Comparison of ENCODE assay signal across 11 cellular contexts in genomic region chr9:124652203-124652992, GRCh38.
DNase-seq lines count a peak whose midpoint lies in the region; ATAC-seq and TF ChIP-seq lines count a peak whose summit lies in the region.
"Had no signal": no experiment of that assay in that cellular context is flagged by ENCODE, and none has a peak within 500 bp of the region (broad histone marks: within the 10 kb centered on the region; RNA-seq: fewer than 3 reads in every experiment).

No MANE protein-coding gene starts in this region.

- intact Hi-C loops in IMR-90 (cut with micrococcal nuclease) = no loop called here

- no peak overlapping the region for H2BK15ac ChIP-seq in IMR-90 (ENCODE audit: low read depth, low read length)

- H4K5ac ChIP-seq in IMR-90 (ENCODE audit: low read depth, low read length) = peak overlapping the region; percentile 12; the same call in 1 of the 2 replicates

- DNase-seq in AG04449 (ENCODE audit: low read depth, low spot score) (peak; percentile 97), IMR-90 (peak; percentile 88), islet precursor cell (peak; percentile 93), NCI-H1436 treated with DMSO at 0.1 percent for 48 hours (lab: John Stamatoyannopoulos, UW) (no peak)
- DNase-seq in activated CD4-positive, alpha-beta T cell treated with anti-CD3 and anti-CD28 coated beads, Interleukin-2, amount 50 U/mL, for 48 hours = no peak
- DNase-seq: hypothalamus had no signal

- peak overlapping the region in 1 of 5 experiments; percentile 25 for H3K4me3 Mint-ChIP-seq in brain
- H3K4me3 Mint-ChIP-seq: activated T-helper 1 cell treated with anti-CD3 and anti-CD28 coated beads, Interleukin-12 subunit alpha, Interleukin-12 subunit beta, Interleukin-2, Interleukin-4 antibody, amounts not matched to agents 30 ng/mL and 10 ng/mL and 1 ng/mL, durations not matched to agents 14 hours and 24 hours and 36 hours had no signal

- no peak overlapping the region for H3K56ac ChIP-seq in IMR-90 (ENCODE audit: extremely low read depth, insufficient read depth, low read length)

- peaks cover 6% of the 10 kb centered on the region for H3K27me3 Mint-ChIP-seq in brain

- dilution Hi-C loops in IMR-90 (cut with HindIII; ENCODE audit: low sequenced_read_pairs, unreplicated experiment) = no loop called here

- H2AK5ac ChIP-seq in IMR-90 (ENCODE audit: low read depth, low read length) = no peak overlapping the region

- H3K18ac ChIP-seq in IMR-90 (ENCODE audit: low read depth, low read length) = peak overlapping the region; percentile 14; the same call in 1 of the 2 replicates

- CTCF ChIA-PET in AG04449 (lab: Yijun Ruan, JAX) = interaction anchor here (0.7 to 4.4 kb wide), 3 partner anchors 12 to 50 kb away, joined by 3 to 27 read pairs (median 3); no protein-coding TSS in a partner anchor
- CTCF ChIA-PET in IMR-90 (lab: Yijun Ruan, JAX) = interaction anchor here (0.6 kb wide), 3 partner anchors 18 to 59 kb away, joined by 4 to 6 read pairs (median 6); no protein-coding TSS in a partner anchor

- H3K36me3 ChIP-seq in IMR-90 (ENCODE audit: control insufficient read depth, insufficient read depth, low read length) = no peaks in the 10 kb centered on the region
- H3K36me3 ChIP-seq: BLaER1 treated with 17β-estradiol and CSF1 and Interleukin-3, amounts not matched to agents 10 nM and 100 nM had no signal

- peaks cover 4% of the 10 kb centered on the region for H3K4me1 ChIP-seq in IMR-90 (ENCODE audit: control insufficient read depth, insufficient read depth, low read length)

- no CpG with 5 or more reads among the region's 3 CpGs for WGBS in IMR-90 (ENCODE audit: extremely low coverage in 2 of 2, insufficient read length in 1 of 2), 2 experiments

- peak overlapping the region; percentile 0; the same call in 1 of the 2 replicates for H3K4ac ChIP-seq in IMR-90 (ENCODE audit: low read depth, low read length)

- H2AK9ac ChIP-seq in IMR-90 (replicated peaks; ENCODE audit: low read depth, low read length, poor library complexity) = no peak overlapping the region

- TF ChIP-seq POLR2A in IMR-90 (IDR thresholded peaks at IDR 0.05; ENCODE audit: low read depth, low read length) = no peak

- H3K4me1 Mint-ChIP-seq in brain = peaks cover 20% of the 10 kb centered on the region

- H4K20me1 ChIP-seq in IMR-90 (ENCODE audit: insufficient read depth, low read length) = no peaks in the 10 kb centered on the region
- H4K20me1 ChIP-seq: BLaER1 treated with 17β-estradiol and CSF1 and Interleukin-3, amounts not matched to agents 10 nM and 100 nM had no signal

- 0 out of 2 replicates have a peak overlapping the region, but pooled peaks have one; percentile 18 for H2BK20ac ChIP-seq in IMR-90 (ENCODE audit: low read depth, low read length)

- 0 out of 4 replicates have a peak, but pooled peaks cover 0 to under 1% of the 10 kb centered on the region in 2 experiments for H3K79me1 ChIP-seq in IMR-90 (ENCODE audit: low read depth in 1 of 2, low read length in 2 of 2)

- no peak overlapping the region for H3K14ac ChIP-seq in IMR-90 (replicated peaks; ENCODE audit: low read depth, low read length)

- no peak overlapping the region for H4K8ac ChIP-seq in IMR-90 (ENCODE audit: low read depth in 2 of 2, low read length in 2 of 2)

- no peak overlapping the region for H3K4me3 ChIP-seq in AG04449 (ENCODE audit: low read depth, low read length)
- no peak overlapping the region for H3K4me3 ChIP-seq in IMR-90 (ENCODE audit: insufficient read depth, low read depth, low read length)
- H3K4me3 ChIP-seq: BLaER1 treated with 17β-estradiol and CSF1 and Interleukin-3, amounts not matched to agents 10 nM and 100 nM had no signal

- no peak overlapping the region for H2BK120ac ChIP-seq in IMR-90 (ENCODE audit: low read depth, low read length)

- no peaks in the 10 kb centered on the region for H3K9me3 Mint-ChIP-seq in brain
- H3K9me3 Mint-ChIP-seq: activated T-helper 1 cell treated with anti-CD3 and anti-CD28 coated beads, Interleukin-12 subunit alpha, Interleukin-12 subunit beta, Interleukin-2, Interleukin-4 antibody, amounts not matched to agents 30 ng/mL and 10 ng/mL and 1 ng/mL, durations not matched to agents 14 hours and 24 hours and 36 hours had no signal

- peak overlapping the region; percentile 77 for H2BK5ac ChIP-seq in IMR-90 (ENCODE audit: low read depth, low read length, poor library complexity, severe bottlenecking)

- no peak overlapping the region for H4K91ac ChIP-seq in IMR-90 (ENCODE audit: insufficient read depth, low read depth, low read length)

- H3K23ac ChIP-seq in IMR-90 (ENCODE audit: low read depth, low read length) = no peak overlapping the region; the same call in 1 of the 2 replicates

- BruUV-seq in IMR-90 (replicated peaks; lab: Mats Ljungman, UMichigan) = no TSS peak

- in situ Hi-C loops in IMR-90 (cut with MboI; ENCODE audit: low sequenced_read_pairs) = no loop called here

- POLR2A ChIA-PET in AG04449 (lab: Yijun Ruan, JAX) = interaction anchor here (1.0 to 1.3 kb wide), 2 partner anchors 10 to 30 kb away, joined by 3 read pairs; no protein-coding TSS in a partner anchor
- POLR2A ChIA-PET in IMR-90 (lab: Charles Lee; ENCODE audit: unreplicated experiment) = interaction anchor here (0.7 kb wide), 1 partner anchor 332 kb away, joined by 6 read pairs; no protein-coding TSS in a partner anchor

- H3K9me3 ChIP-seq in IMR-90 (ENCODE audit: control insufficient read depth, insufficient read depth, low read length) = no peaks in the 10 kb centered on the region

- H3K27me3 ChIP-seq in IMR-90 (ENCODE audit: control insufficient read depth, insufficient read depth, low read length) = no peaks in the 10 kb centered on the region
- H3K27me3 ChIP-seq: BLaER1 treated with 17β-estradiol and CSF1 and Interleukin-3, amounts not matched to agents 10 nM and 100 nM had no signal

- H2AFZ ChIP-seq in IMR-90 (replicated peaks; ENCODE audit: low read length, poor library complexity) = no peak overlapping the region

- H3K27ac ChIP-seq in IMR-90 (ENCODE audit: insufficient read depth, low read length) = no peak overlapping the region
- H3K27ac ChIP-seq: BLaER1 treated with 17β-estradiol and CSF1 and Interleukin-3, amounts not matched to agents 10 nM and 100 nM had no signal

- no peak for TF ChIP-seq CTCF in AG04449 (IDR thresholded peaks at IDR 0.05; ENCODE audit: insufficient read depth, low read length, missing control alignments)
- TF ChIP-seq CTCF in IMR-90 (conservative IDR thresholded peaks at IDR 0.05; ENCODE audit: low read depth, low read length) = no peak
- TF ChIP-seq CTCF in brain (conservative IDR thresholded peaks at IDR 0.05) = no peak

- peak; percentile 84 for ATAC-seq in IMR-90 (ENCODE audit: low read depth)
- no peak for ATAC-seq in GM21526 (IDR thresholded peaks at IDR 0.05; ENCODE audit: low FRiP score, unreplicated experiment)
- ATAC-seq in HG03442 (IDR thresholded peaks at IDR 0.05; ENCODE audit: unreplicated experiment) = no peak

- no peak overlapping the region for H3K9ac ChIP-seq in IMR-90 (ENCODE audit: low read depth, low read length)
- H3K9ac ChIP-seq: BLaER1 treated with 17β-estradiol and CSF1 and Interleukin-3, amounts not matched to agents 10 nM and 100 nM had no signal

- no peak overlapping the region; the same call in 1 of the 2 replicates for H3K4me2 ChIP-seq in IMR-90 (ENCODE audit: low read depth, low read length)
- H3K4me2 ChIP-seq: BLaER1 treated with 17β-estradiol and CSF1 and Interleukin-3, amounts not matched to agents 10 nM and 100 nM had no signal

- no peaks in the 10 kb centered on the region for H3K9me1 ChIP-seq in IMR-90 (ENCODE audit: insufficient read depth, low read length)

- no peak for TF ChIP-seq RAD21 in IMR-90 (IDR thresholded peaks at IDR 0.05; ENCODE audit: low read length)

- no peaks in the 10 kb centered on the region for H3K36me3 Mint-ChIP-seq in brain

- peak overlapping the region in 3 of 5 experiments; percentile 2 to 78 (median 9) for H3K27ac Mint-ChIP-seq in brain
- H3K27ac Mint-ChIP-seq: activated T-helper 1 cell treated with anti-CD3 and anti-CD28 coated beads, Interleukin-12 subunit alpha, Interleukin-12 subunit beta, Interleukin-2, Interleukin-4 antibody, amounts not matched to agents 30 ng/mL and 10 ng/mL and 1 ng/mL, durations not matched to agents 14 hours and 24 hours and 36 hours had no signal

TF ChIP-seq in IMR-90, 13 proteins besides CTCF, POLR2A, EP300 and RAD21:
- no peak for TF ChIP-seq RCOR1 (IDR thresholded peaks at IDR 0.05; ENCODE audit: insufficient replicate concordance, low read length)
- TF ChIP-seq USF2 (IDR thresholded peaks at IDR 0.05; ENCODE audit: low read depth, low read length) = no peak
- no peak for TF ChIP-seq RFX5 (IDR thresholded peaks at IDR 0.05; ENCODE audit: low read depth, low read length)
- TF ChIP-seq CEBPB (IDR thresholded peaks at IDR 0.05; ENCODE audit: low read depth, low read length) = peak; percentile 59
- no peak for TF ChIP-seq CHD1 (IDR thresholded peaks at IDR 0.05; ENCODE audit: low read depth, low read length)
- TF ChIP-seq MAZ (IDR thresholded peaks at IDR 0.05; ENCODE audit: borderline replicate concordance, low read depth, low read length) = no peak
- TF ChIP-seq FOS (IDR thresholded peaks at IDR 0.05; ENCODE audit: low read depth, low read length) = no peak
- no peak for TF ChIP-seq MXI1 (IDR thresholded peaks at IDR 0.05; ENCODE audit: borderline replicate concordance, low read depth, low read length)
- TF ChIP-seq NFE2L2 (IDR thresholded peaks at IDR 0.05; ENCODE audit: low read depth, low read length) = no peak
- peak; percentile 29; the same call in 1 of the 2 replicates for TF ChIP-seq MAFK (IDR thresholded peaks at IDR 0.05; ENCODE audit: low read depth, low read length)
- peak; percentile 73; the same call in 1 of the 2 replicates for TF ChIP-seq BHLHE40 (IDR thresholded peaks at IDR 0.05; ENCODE audit: low read depth, low read length)
- no peak for TF ChIP-seq SMC3 (IDR thresholded peaks at IDR 0.05; ENCODE audit: low read depth, low read length)
- TF ChIP-seq ELK1 (IDR thresholded peaks at IDR 0.05; ENCODE audit: borderline replicate concordance, low read depth, low read length) = no peak

Comparison
In these comparisons a context has a peak if more than half of its experiments do, and no peak if none do; other contexts are left out.
1. DNase-seq: peak in AG04449 (single experiment), IMR-90 (single experiment) and islet precursor cell (single experiment); none in NCI-H1436 treated with DMSO at 0.1 percent for 48 hours (single experiment) and activated CD4-positive, alpha-beta T cell treated with anti-CD3 and anti-CD28 coated beads, Interleukin-2, amount 50 U/mL, for 48 hours (0 of 2).